ENCODE assay signal across 15 cellular contexts in the genomic region with DNA sequence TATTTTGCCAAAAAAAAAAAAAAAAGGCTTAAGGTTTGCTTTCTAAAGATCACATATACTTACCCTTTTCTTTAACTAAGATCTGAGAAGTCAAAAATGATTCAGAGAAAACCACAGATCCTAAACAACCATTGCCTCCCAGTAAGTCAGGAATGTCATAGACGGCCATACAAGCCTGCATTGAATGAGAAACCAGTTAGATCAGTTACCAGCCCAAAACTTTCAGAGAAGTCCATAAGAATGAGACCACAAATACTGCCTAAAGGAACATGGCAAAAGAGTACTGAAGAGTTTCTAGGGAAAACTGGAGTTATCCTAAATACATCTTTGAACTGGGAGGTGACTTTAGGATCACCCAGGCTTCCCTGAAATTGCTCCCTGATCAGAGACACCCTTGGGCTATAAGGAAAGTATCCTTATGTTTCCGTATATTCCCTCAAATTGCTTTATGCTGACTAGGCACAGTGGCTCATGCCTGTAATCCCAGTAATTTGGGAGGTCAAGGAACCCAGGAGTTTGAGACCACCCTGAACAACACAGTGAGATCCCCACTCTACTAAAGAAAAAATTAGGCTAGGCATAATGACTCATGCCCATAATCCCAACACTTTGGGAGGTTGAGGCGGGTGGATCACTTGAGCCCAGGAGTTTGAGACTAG.
"Had no signal": no experiment of that assay in that cellular context is flagged by ENCODE, and none has a peak within 500 bp of the region (broad histone marks: within the 10 kb centered on the region; RNA-seq: fewer than 3 reads in every experiment).

No MANE protein-coding gene starts in this region.

- ATAC-seq: activated T-cell treated with anti-CD3 and anti-CD28 coated beads, Interleukin-2, amount 50 U/mL, for 72 hours; stimulated activated naive CD8-positive, alpha-beta T cell treated with anti-CD3 and anti-CD28 coated beads, Interleukin-15, Interleukin-2, amounts not matched to agents 100 U/mL and 50 U/mL, for 24 hours; upper lobe of right lung had no signal

- H3K27ac ChIP-seq: coronary artery, left ventricle myocardium inferior, suprapubic skin, upper lobe of right lung, VCaP had no signal

- H3K4me3 ChIP-seq: coronary artery, left ventricle myocardium inferior, suprapubic skin, upper lobe of right lung had no signal

- H3K27me3 ChIP-seq: suprapubic skin, upper lobe of right lung had no signal

- H3K9me3 ChIP-seq: left ventricle myocardium inferior, suprapubic skin, upper lobe of right lung had no signal

- DNase-seq: activated CD4-positive, alpha-beta memory T cell treated with anti-CD3 and anti-CD28 coated beads, Interleukin-2, amount 10 ng/mL, durations not matched to agents 7 days and 5 days; activated gamma-delta T cell treated with Interleukin-2 at 50 U/mL for 16 hours; activated naive CD8-positive, alpha-beta T cell treated with anti-CD3 and anti-CD28 coated beads for 36 hours; activated T-cell treated with anti-CD3 and anti-CD28 coated beads, Interleukin-2, amount 50 U/mL, for 72 hours; anterior cingulate cortex; effector CD4-positive, alpha-beta T cell; glutamatergic neuron; left ventricle myocardium inferior; stimulated activated CD4-positive, alpha-beta T cell treated with anti-CD3 and anti-CD28 coated beads, Interleukin-2, amount 100 ng/mL, for 48 hours; stimulated activated naive CD8-positive, alpha-beta T cell treated with anti-CD3 and anti-CD28 coated beads, Interleukin-15, Interleukin-2, amounts not matched to agents 100 U/mL and 50 U/mL, for 24 hours; T-helper 9 cell; upper lobe of right lung had no signal
